24 cellular contexts compared by ENCODE assay signal in the genomic region with DNA sequence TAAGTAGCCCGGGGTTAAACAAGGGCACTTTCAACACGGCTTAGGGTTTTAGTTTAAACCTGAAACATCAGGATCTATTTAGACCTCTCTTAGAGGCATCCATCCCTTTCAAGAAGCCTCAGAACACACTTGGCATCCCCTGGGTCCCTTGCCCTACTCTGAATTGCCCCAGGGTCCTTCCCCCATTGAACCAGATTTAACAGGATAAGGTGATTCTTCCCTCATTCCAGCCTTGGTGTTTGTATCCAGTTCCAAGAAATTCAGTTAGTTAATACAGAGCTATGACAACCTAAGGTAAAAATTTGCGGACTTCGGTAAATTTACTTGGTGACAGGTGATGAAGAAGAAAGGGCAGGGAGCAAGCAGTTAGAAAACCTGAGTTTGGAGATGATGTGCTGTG.
"Had no signal": no experiment of that assay in that cellular context is flagged by ENCODE, and none has a peak within 500 bp of the region (broad histone marks: within the 10 kb centered on the region; RNA-seq: fewer than 3 reads in every experiment).

No MANE protein-coding gene starts in this region.

- FAIRE-seq: kidney had no signal

- H3K4me3 ChIP-seq: gastrocnemius medialis, heart left ventricle, hepatocyte, psoas muscle, sigmoid colon, stomach, tibial artery, upper lobe of left lung, uterus had no signal

- H3K4me1 Mint-ChIP-seq: nephron progenitor cell had no signal

- H3K9me3 ChIP-seq: gastrocnemius medialis, heart left ventricle, psoas muscle, sigmoid colon, stomach, tibial artery, upper lobe of left lung, uterus had no signal

- H3K36me3 ChIP-seq: gastrocnemius medialis, heart left ventricle, sigmoid colon, stomach, tibial artery, upper lobe of left lung, uterus had no signal

- H3K4me1 ChIP-seq: psoas muscle, uterus had no signal

- ATAC-seq: esophagus mucosa; gastrocnemius medialis; heart left ventricle; left lobe of liver; naive thymus-derived CD8-positive, alpha-beta T cell; psoas muscle; right cardiac atrium; stimulated activated effector memory CD8-positive, alpha-beta T cell treated with anti-CD3 and anti-CD28 coated beads, Interleukin-12 subunit alpha, Interleukin-12 subunit beta, amount 100 ng/mL, for 72 hours had no signal

- H3K9me3 Mint-ChIP-seq: naive thymus-derived CD8-positive, alpha-beta T cell; nephron progenitor cell; stimulated activated effector memory CD8-positive, alpha-beta T cell treated with anti-CD3 and anti-CD28 coated beads, Interleukin-12 subunit alpha, Interleukin-12 subunit beta, amount 100 ng/mL, for 72 hours had no signal

- H3K27ac Mint-ChIP-seq: nephron progenitor cell; stimulated activated effector memory CD8-positive, alpha-beta T cell treated with anti-CD3 and anti-CD28 coated beads, Interleukin-12 subunit alpha, Interleukin-12 subunit beta, amount 100 ng/mL, for 72 hours had no signal

- H3K36me3 Mint-ChIP-seq: naive thymus-derived CD8-positive, alpha-beta T cell; stimulated activated effector memory CD8-positive, alpha-beta T cell treated with anti-CD3 and anti-CD28 coated beads, Interleukin-12 subunit alpha, Interleukin-12 subunit beta, amount 100 ng/mL, for 72 hours had no signal

- DNase-seq: cortex of kidney; foreskin fibroblast; gastrocnemius medialis; heart left ventricle; kidney; naive thymus-derived CD8-positive, alpha-beta T cell; nephron progenitor cell; nucleus accumbens; posterior cingulate gyrus; psoas muscle; right cardiac atrium; sigmoid colon; stimulated activated CD4-positive, alpha-beta T cell treated with anti-CD3 and anti-CD28 coated beads, Interleukin-2, amount 100 ng/mL, for 24 hours; stimulated activated CD4-positive, alpha-beta T cell treated with anti-CD3 and anti-CD28 coated beads, Interleukin-4, amount 100 ng/mL, for 24 hours; stimulated activated naive CD4-positive, alpha-beta T cell treated with Interleukin-2 at 50 U/mL for 16 hours; stomach; tibial artery; upper lobe of left lung; uterus had no signal

- H3K27ac ChIP-seq: epithelial cell of prostate, hepatocyte, psoas muscle, tibial artery, uterus had no signal

- H3K27me3 ChIP-seq: gastrocnemius medialis, heart left ventricle, hepatocyte, sigmoid colon, stomach, tibial artery, upper lobe of left lung, uterus had no signal

- H3K4me3 Mint-ChIP-seq: naive thymus-derived CD8-positive, alpha-beta T cell; nephron progenitor cell; stimulated activated effector memory CD8-positive, alpha-beta T cell treated with anti-CD3 and anti-CD28 coated beads, Interleukin-12 subunit alpha, Interleukin-12 subunit beta, amount 100 ng/mL, for 72 hours had no signal
